ENCODE assay signal across 14 cellular contexts in the genomic region with DNA sequence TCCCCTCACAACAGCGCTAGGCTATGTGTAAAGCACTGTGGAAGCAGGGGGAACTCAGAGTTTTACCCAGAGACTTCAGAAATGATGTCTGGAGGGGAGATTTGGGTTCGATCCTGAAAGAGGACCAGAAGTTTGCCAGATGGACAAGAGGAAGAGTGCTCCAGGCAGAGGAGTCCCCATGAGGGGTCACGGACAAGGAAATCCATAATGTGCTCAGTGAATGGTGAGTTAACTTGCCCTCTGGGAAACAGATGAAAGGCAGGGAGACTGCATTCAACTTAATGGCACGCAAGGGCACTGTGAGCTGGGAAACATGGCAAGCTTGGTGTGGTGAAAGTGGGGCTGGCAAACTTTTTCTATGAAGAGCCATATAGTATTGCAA.
"Had no signal": no experiment of that assay in that cellular context is flagged by ENCODE, and none has a peak within 500 bp of the region (broad histone marks: within the 10 kb centered on the region; RNA-seq: fewer than 3 reads in every experiment).

No MANE protein-coding gene starts in this region.

- H3K9me3 ChIP-seq: left ventricle myocardium inferior had no signal

- H3K36me3 ChIP-seq: left ventricle myocardium inferior had no signal

- H3K27ac ChIP-seq: left ventricle myocardium inferior had no signal

- DNase-seq: activated CD4-positive, CD25-positive, alpha-beta regulatory T cell treated with anti-CD3 and anti-CD28 coated beads, Interleukin-2, amount 50 U/mL, for 72 hours; activated naive CD4-positive, alpha-beta T cell treated with anti-CD3 and anti-CD28 coated beads for 36 hours; activated naive CD8-positive, alpha-beta T cell treated with anti-CD3 and anti-CD28 coated beads, Interleukin-2, amount 50 U/mL, for 24 hours; aorta; erythroblast; hippocampal formation; kidney; left ventricle myocardium inferior; mesendoderm; stimulated activated CD4-positive, alpha-beta T cell treated with anti-CD3 and anti-CD28 coated beads, Interleukin-2, amount 100 ng/mL, for 48 hours; T-helper 1 cell; T1000 had no signal

- H3K4me3 ChIP-seq: left ventricle myocardium inferior had no signal

- ATAC-seq: activated naive CD8-positive, alpha-beta T cell treated with anti-CD3 and anti-CD28 coated beads, Interleukin-2, amount 50 U/mL, for 24 hours; activated T-helper 17 cell treated with anti-CD3 and anti-CD28 coated beads, Interleukin-2, amount 50 U/mL, for 72 hours; stimulated activated memory B cell treated with anti-CD40 and anti-IgM and Interleukin-4, amounts not matched to agents 10 μg/mL and 1 μg/mL and 100 μg/mL, for 72 hours had no signal
